ENCODE assay signal across 1 cellular context in genomic region chr5:39533749-39534148, GRCh38.
TF ChIP-seq lines count a peak whose summit lies in the region.

No MANE protein-coding gene starts in this region.

TF ChIP-seq in HepG2, 621 proteins besides CTCF, POLR2A, EP300 and RAD21 (continued from another document):
- no peak for TF ChIP-seq NR2F2 (IDR thresholded peaks at IDR 0.05; ENCODE audit: borderline replicate concordance, low read depth)
- no peak for TF ChIP-seq ZSCAN30 (CRISPR knock-in tag; IDR thresholded peaks at IDR 0.05)
- no peak for TF ChIP-seq ZNF547 (CRISPR knock-in tag; IDR thresholded peaks at IDR 0.05)
- no peak for TF ChIP-seq ZNF703 (CRISPR knock-in tag; IDR thresholded peaks at IDR 0.05; ENCODE audit: borderline replicate concordance)
- TF ChIP-seq ETV5 (CRISPR knock-in tag; IDR thresholded peaks at IDR 0.05; ENCODE audit: borderline replicate concordance) = no peak
- TF ChIP-seq STAG1 (CRISPR knock-in tag; IDR thresholded peaks at IDR 0.05) = no peak
- TF ChIP-seq KDM3A (CRISPR knock-in tag; IDR thresholded peaks at IDR 0.05; ENCODE audit: low read depth) = no peak
- no peak for TF ChIP-seq ZNF431 (CRISPR knock-in tag; IDR thresholded peaks at IDR 0.05; ENCODE audit: borderline replicate concordance, low read depth)
- TF ChIP-seq BORCS8-MEF2B (CRISPR knock-in tag; IDR thresholded peaks at IDR 0.05) = no peak
- TF ChIP-seq RXRB (CRISPR knock-in tag; IDR thresholded peaks at IDR 0.05; ENCODE audit: borderline replicate concordance) = no peak
- no peak for TF ChIP-seq ZNF788 (CRISPR knock-in tag; IDR thresholded peaks at IDR 0.05; ENCODE audit: borderline replicate concordance)
- TF ChIP-seq ZNF407 (CRISPR knock-in tag; IDR thresholded peaks at IDR 0.05; ENCODE audit: not compliant biosample characterization) = no peak
- no peak for TF ChIP-seq ZNF274 (CRISPR knock-in tag; IDR thresholded peaks at IDR 0.05)
